Comparison of ENCODE assay signal across 24 cellular contexts in the genomic region with DNA sequence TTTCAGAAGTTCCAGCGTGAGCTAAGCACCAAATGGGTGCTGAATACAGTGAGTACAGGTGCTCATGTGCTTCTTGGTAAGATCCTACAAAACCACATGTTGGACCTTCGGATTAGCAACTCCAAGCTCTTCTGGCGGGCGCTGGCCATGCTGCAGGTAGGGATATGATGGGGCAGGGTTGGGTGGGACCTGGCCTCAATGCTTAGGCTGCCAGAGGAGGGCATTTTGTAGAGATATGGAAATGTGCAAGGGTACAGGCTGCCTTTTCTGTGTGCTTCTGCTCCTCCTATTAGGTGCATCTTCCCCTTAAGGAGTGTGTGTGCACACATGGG. TPM values are rescaled to one million over a fixed set of nuclear protein-coding genes. Genes with fewer than 3 reads are reported as not detected.
"Had no signal": no experiment of that assay in that cellular context is flagged by ENCODE, and none has a peak within 500 bp of the region (broad histone marks: within the 10 kb centered on the region; RNA-seq: fewer than 3 reads in every experiment).

No MANE protein-coding gene starts in this region.

- H3K4me2 ChIP-seq: hepatocyte had no signal

- DNase-seq: dermis blood vessel endothelial cell; dorsolateral prefrontal cortex; effector CD4-positive, alpha-beta T cell; effector memory CD4-positive, alpha-beta T cell; esophagus squamous epithelium; foreskin fibroblast; foreskin melanocyte; gastrocnemius medialis; glutamatergic neuron; head of caudate nucleus; hypothalamus; left cardiac atrium; left lung; left ventricle myocardium superior; lower lobe of right lung; mesenchymal stem cell; mucosa of descending colon; naive B cell had no signal

- H3K9me3 Mint-ChIP-seq: mesothelial cell of epicardium had no signal

- H3K79me2 ChIP-seq: hepatocyte had no signal

- H3K4me3 Mint-ChIP-seq: mesothelial cell of epicardium, naive B cell had no signal

- H3K27me3 ChIP-seq: dorsolateral prefrontal cortex, gastrocnemius medialis, hepatocyte had no signal

- H3K27ac Mint-ChIP-seq: mesothelial cell of epicardium, naive B cell had no signal

- ATAC-seq: gastrocnemius medialis, left cardiac atrium, left lung, left ventricle myocardium superior, lower lobe of right lung, mucosa of descending colon had no signal

- H3K4me3 ChIP-seq: coronary artery, dorsolateral prefrontal cortex, esophagus squamous epithelium, gastrocnemius medialis, hepatocyte, left lung, lower lobe of right lung, mucosa of descending colon had no signal

- H3K27ac ChIP-seq: coronary artery, dorsolateral prefrontal cortex, esophagus squamous epithelium, gastrocnemius medialis, hepatocyte, left lung, lower lobe of right lung had no signal

- H3K36me3 Mint-ChIP-seq: mesothelial cell of epicardium, naive B cell had no signal

- H3K9me3 ChIP-seq: esophagus squamous epithelium, gastrocnemius medialis, left lung, lower lobe of right lung, mucosa of descending colon had no signal

- H3K4me1 Mint-ChIP-seq: mesothelial cell of epicardium, naive B cell had no signal

- H2AFZ ChIP-seq: hepatocyte had no signal

- H3K4me1 ChIP-seq: esophagus squamous epithelium, gastrocnemius medialis, left lung, lower lobe of right lung had no signal

- H3K36me3 ChIP-seq: esophagus squamous epithelium, gastrocnemius medialis, left lung, lower lobe of right lung had no signal

RNA-seq across cellular contexts. Expression of gene GCKR, which starts 22.1 kb away (rescaled TPM):
- total RNA-seq: left ventricle myocardium superior, lower leg skin, lung microvascular endothelial cell, mesothelial cell of epicardium, myocyte had no signal
